8 cellular contexts compared by ENCODE assay signal in the genomic region with DNA sequence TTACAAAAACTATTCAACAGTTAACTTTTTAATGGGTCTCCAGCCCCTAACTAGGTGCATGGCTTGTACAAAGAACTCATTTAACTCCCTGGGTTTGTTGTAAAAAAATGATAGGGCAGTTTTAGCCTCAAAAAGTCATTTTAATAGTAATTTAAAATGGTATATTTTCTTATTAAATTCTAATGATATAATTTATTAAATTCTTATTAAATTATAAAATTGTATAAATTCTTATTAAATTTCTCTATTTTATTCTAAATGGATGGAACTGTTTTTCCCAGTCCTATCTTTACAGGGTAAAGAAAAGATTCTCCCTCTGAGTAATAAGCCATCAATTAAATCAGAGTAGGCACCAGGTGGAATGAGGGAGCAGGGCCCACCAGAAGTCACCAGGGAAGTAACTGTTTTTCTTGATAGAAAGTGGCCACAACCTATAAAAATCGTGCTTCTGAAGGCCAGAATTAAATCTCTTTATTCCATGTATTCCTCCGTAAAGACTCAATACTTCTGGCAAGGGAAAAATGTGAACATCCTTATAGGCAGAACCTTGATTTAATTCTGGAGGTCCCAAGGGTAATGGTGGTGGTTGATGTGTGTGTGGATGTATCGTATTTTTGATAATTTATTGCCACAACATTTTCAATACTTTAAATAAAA. TPM values are rescaled to one million over a fixed set of nuclear protein-coding genes. Genes with fewer than 3 reads are reported as not detected.
A peak's percentile ranks its signal among the peaks of the same experiment; 100 is the strongest.
DNase-seq lines count a peak whose midpoint lies in the region; ATAC-seq and TF ChIP-seq lines count a peak whose summit lies in the region.

No MANE protein-coding gene starts in this region.

- H3K4me3 ChIP-seq in fibroblast of the aortic adventitia (ENCODE audit: low read depth, low read length) (peak overlapping the region; percentile 97), spleen (peak overlapping the region; percentile 59 to 84 (median 66))

- H3K36me3 ChIP-seq in spleen, result no peaks in the 10 kb centered on the region

- no peak for ATAC-seq in activated CD4-positive, CD25-positive, alpha-beta regulatory T cell treated with anti-CD3 and anti-CD28 coated beads, Interleukin-2, amount 50 U/mL, for 24 hours
- ATAC-seq in HG02970 (IDR thresholded peaks at IDR 0.05; ENCODE audit: low FRiP score, unreplicated experiment), result no peak

- peak overlapping the region; percentile 90 for H3K27ac ChIP-seq in RWPE1
- H3K27ac ChIP-seq in spleen, result peak overlapping the region in 5 of 8 donors; percentile 94 to 98 (median 97)

- H3K4me1 ChIP-seq in spleen, result peaks cover 26 to 44% (median 39%) of the 10 kb centered on the region in 6 donors

- TF ChIP-seq POLR2A in spleen (IDR thresholded peaks at IDR 0.05), result no peak

- TF ChIP-seq CTCF in RWPE1 (conservative IDR thresholded peaks at IDR 0.05; ENCODE audit: low read depth) (no peak), fibroblast of the aortic adventitia (IDR thresholded peaks at IDR 0.05; ENCODE audit: insufficient read depth, low read length) (no peak), spleen (IDR thresholded peaks at IDR 0.05 in 8 of 11, conservative IDR thresholded peaks at IDR 0.05 in 3 of 11) (no peak)

- WGBS in spleen, 5 donors, result 11 to 13% (median 12%) methylated on average over 3 of the region's 3 CpGs

- H3K27me3 ChIP-seq in spleen (replicated peaks in 1 of 7), result no peaks in the 10 kb centered on the region

- peak; percentile 19 for DNase-seq in NCI-H1105 treated with DMSO at 0.1 percent for 48 hours (lab: John Stamatoyannopoulos, UW)
- DNase-seq in NCI-H1105 (lab: John Stamatoyannopoulos, UW), result no peak
- DNase-seq in RWPE1 (ENCODE audit: low spot score), result no peak
- no peak for DNase-seq in fibroblast of the aortic adventitia (ENCODE audit: low read depth)
- DNase-seq in spleen, result no peak
- DNase-seq in cerebellar nuclear complex (lab: John Stamatoyannopoulos, UW), result no peak

- intact Hi-C loops in spleen (cut with DNase I; ENCODE audit: low total_unique reads), result no loop called here

- no peaks in the 10 kb centered on the region for H3K9me3 ChIP-seq in spleen

- CTCF ChIA-PET in RWPE1 (lab: Yijun Ruan, JAX), result no interaction called here

- POLR2A ChIA-PET in RWPE1 (lab: Yijun Ruan, JAX; ENCODE audit: low non-redundant PET), result no interaction called here

RNA-seq across cellular contexts. Expression of a gene that starts 0.8 kb away (rescaled TPM):
- total RNA-seq in fibroblast of the aortic adventitia (ENCODE audit: low replicate concordance) (35.5 and 109 TPM in 2 replicates), spleen (1 to 10 TPM; 3.0 to 5.8 (median 3.7) TPM)
- 1 to 10 TPM; 1.8 to 5.1 (median 3.1) TPM for polyA plus RNA-seq in spleen

RNA-seq across cellular contexts. Expression of a gene that starts 2.7 kb away (rescaled TPM):
- 4.7 and 10.0 TPM in 2 replicates for total RNA-seq in fibroblast of the aortic adventitia (ENCODE audit: low replicate concordance)
- 10 to 100 TPM; 16.0 to 36.9 (median 24.8) TPM for total RNA-seq in spleen
- 1 to 10 TPM; 2.0 to 3.8 (median 2.3) TPM for polyA plus RNA-seq in spleen

RNA-seq across cellular contexts. Expression of a gene that starts 26.4 kb away (rescaled TPM):
- total RNA-seq in fibroblast of the aortic adventitia (ENCODE audit: low replicate concordance) (1.6 and 2.3 TPM in 2 replicates), spleen (1 to 10 TPM; 1.0 to 3.3 (median 1.7) TPM)
- 1 to 10 TPM; 2.2 to 8.2 (median 4.1) TPM for polyA plus RNA-seq in spleen

RNA-seq across cellular contexts. Expression of a gene that starts 26.6 kb away (rescaled TPM):
- total RNA-seq in fibroblast of the aortic adventitia (ENCODE audit: low replicate concordance) (34.2 and 55.8 TPM in 2 replicates), spleen (10 to 100 TPM; 29.7 to 57.4 (median 37.2) TPM)
- 10 to 100 TPM; 24.3 to 27.7 (median 26.0) TPM for polyA plus RNA-seq in spleen
